In the genomic region with DNA sequence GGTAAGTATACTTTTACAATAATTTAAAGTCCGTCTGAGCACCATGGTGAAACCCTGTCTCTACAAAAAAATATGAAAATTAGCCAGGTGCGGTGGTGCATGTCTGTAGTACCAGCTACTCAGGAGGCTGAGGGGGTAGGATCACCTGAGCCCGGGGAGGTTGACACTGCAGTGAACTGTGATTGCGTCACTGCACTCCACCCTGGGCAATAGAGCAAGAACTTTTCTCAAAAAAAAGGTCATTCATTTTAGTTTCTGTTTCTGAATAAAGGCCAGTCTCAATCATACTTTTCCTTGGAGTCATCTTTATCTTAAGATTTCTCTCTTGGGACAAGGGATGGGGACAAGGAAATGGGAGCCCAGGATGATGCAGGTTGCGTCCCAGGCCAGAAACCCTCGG, we compare ENCODE assay signal across 8 cellular contexts. TPM values are rescaled to one million over a fixed set of nuclear protein-coding genes. Genes with fewer than 3 reads are reported as not detected.
DNase-seq lines count a peak whose midpoint lies in the region; ATAC-seq, FAIRE-seq and TF ChIP-seq lines count a peak whose summit lies in the region.

No MANE protein-coding gene starts in this region.

- in situ Hi-C loops in GM12878 (cut with MboI), result no loop called here

- peak; percentile 40 for DNase-seq in activated CD8-positive, alpha-beta memory T cell treated with anti-CD3 and anti-CD28 coated beads for 24 hours
- DNase-seq in activated CD8-positive, alpha-beta memory T cell treated with anti-CD3 and anti-CD28 coated beads, Interleukin-2, amount 50 U/mL, for 4 hours, result no peak
- DNase-seq in GM12878 (ENCODE audit: low read depth, low spot score) (no peak), UCSD-AML1 (lab: John Stamatoyannopoulos, UW; ENCODE audit: unreplicated experiment) (no peak), Ammon's horn (ENCODE audit: low spot score) (no peak), mesenteric fat pad (ENCODE audit: low spot score) (no peak)
- DNase-seq in stimulated activated naive CD8-positive, alpha-beta T cell treated with anti-CD3 and anti-CD28 coated beads, Interleukin-15, Interleukin-2, amounts not matched to agents 100 U/mL and 50 U/mL, for 24 hours, result peak; percentile 36

- H3K9ac ChIP-seq in GM12878 (ENCODE audit: control insufficient read depth, insufficient read depth, low read length), result 0 out of 2 replicates have a peak overlapping the region, but pooled peaks have one; percentile 47

- peaks cover 38% of the 10 kb centered on the region for H3K79me2 ChIP-seq in GM12878 (ENCODE audit: control insufficient read depth, insufficient read depth, low read length)

- CTCF ChIA-PET in GM12878 (lab: Yijun Ruan, JAX), result interaction anchor here (0.9 to 3.0 kb wide), 5 partner anchors 9 to 232 kb away, joined by 3 to 14 read pairs (median 5); a partner anchor contains a TSS

- SMC1A ChIA-PET in GM12878 (lab: Charles Lee; ENCODE audit: uncharacterized antibody, unreplicated experiment), result interaction anchor here (1.0 to 4.3 kb wide), 7 partner anchors 10 to 69 kb away, joined by 3 to 32 read pairs (median 7); a partner anchor contains a TSS

- H3K4me2 ChIP-seq in GM12878 (ENCODE audit: control insufficient read depth, insufficient read depth), result peak overlapping the region; percentile 91

- no peaks in the 10 kb centered on the region for H3K27me3 ChIP-seq in GM12878 (replicated peaks in 1 of 2; ENCODE audit: control insufficient read depth in 2 of 2, insufficient read depth in 2 of 2, low read length in 1 of 2)

- peak; percentile 54 for ATAC-seq in HG02981 (IDR thresholded peaks at IDR 0.05; ENCODE audit: unreplicated experiment)
- ATAC-seq in GM12878, result peak; percentile 89
- ATAC-seq in stimulated activated naive CD8-positive, alpha-beta T cell treated with anti-CD3 and anti-CD28 coated beads, Interleukin-15, Interleukin-2, amounts not matched to agents 100 U/mL and 50 U/mL, for 24 hours, result no peak

- intact Hi-C loops in GM12878 (cut with micrococcal nuclease; ENCODE audit: unreplicated experiment), result no loop called here

- peak overlapping the region; percentile 58 for H3K4me3 ChIP-seq in GM12878

- no peaks in the 10 kb centered on the region for H3K9me3 ChIP-seq in GM12878 (replicated peaks; ENCODE audit: control insufficient read depth, insufficient read depth, low read length)

- no TSS peak for BruUV-seq in GM12878 (replicated peaks; lab: Mats Ljungman, UMichigan)

- no peak for TF ChIP-seq POLR2A in GM12878 (IDR thresholded peaks at IDR 0.05; ENCODE audit: low read depth, low read length)

- H2AFZ ChIP-seq in GM12878 (ENCODE audit: control insufficient read depth, low read depth, low read length), result no peak overlapping the region; the same call in 1 of the 2 replicates

- no peaks in the 10 kb centered on the region for H4K20me1 ChIP-seq in GM12878 (ENCODE audit: control insufficient read depth, insufficient read depth)

- POLR2A ChIA-PET in GM12878 (lab: Charles Lee), result interaction anchor here (1.1 to 5.1 kb wide), 5 partner anchors 10 to 67 kb away, joined by 4 to 40 read pairs (median 10); a partner anchor contains a TSS

- RAD21 ChIA-PET in GM12878 (lab: Charles Lee; ENCODE audit: unreplicated experiment), result interaction anchor here (1.2 to 3.2 kb wide), 5 partner anchors 8 to 17 kb away, joined by 3 to 31 read pairs (median 8); a partner anchor contains a TSS

- TF ChIP-seq EP300 in GM12878 (IDR thresholded peaks at IDR 0.05; ENCODE audit: borderline replicate concordance in 1 of 2, control insufficient read depth in 1 of 2, low read depth in 2 of 2, low read length in 2 of 2), result no peak

- H3K36me3 ChIP-seq in GM12878 (ENCODE audit: control insufficient read depth in 2 of 2, insufficient read depth in 2 of 2, low read length in 1 of 2), result peaks cover 1 to 26% of the 10 kb centered on the region in 2 experiments

- peak overlapping the region; percentile 83 for H3K27ac ChIP-seq in GM12878 (ENCODE audit: control insufficient read depth, insufficient read depth)

- no peak for FAIRE-seq in GM12878 (lab: Jason Lieb, UNC)

- peaks cover 40% of the 10 kb centered on the region for H3K4me1 ChIP-seq in GM12878 (ENCODE audit: control insufficient read depth, insufficient read depth, low read length)

- 10% methylated on average over 6 of the region's 6 CpGs for WGBS in GM12878 (ENCODE audit: insufficient coverage, insufficient replicate concordance, low lambda C conversion rate, missing lambda C conversion rate)

- TF ChIP-seq RAD21 in GM12878 (IDR thresholded peaks at IDR 0.05; ENCODE audit: insufficient read depth, low read depth, low read length), result no peak

- TF ChIP-seq CTCF in GM12878 (IDR thresholded peaks at IDR 0.05 in 2 of 3, conservative IDR thresholded peaks at IDR 0.05 in 1 of 3; ENCODE audit: control insufficient read depth in 2 of 3, extremely low read depth in 1 of 3, insufficient read depth in 1 of 3, low read depth in 3 of 3, low read length in 3 of 3), result no peak

TF ChIP-seq in GM12878, 131 proteins besides CTCF, POLR2A, EP300 and RAD21 (continues in another document):
- no peak for TF ChIP-seq PML (IDR thresholded peaks at IDR 0.05; ENCODE audit: low read length)
- peak; percentile 86 for TF ChIP-seq CREB1 (IDR thresholded peaks at IDR 0.05; ENCODE audit: low read depth)
- peak; percentile 20 to 27; a peak in 1 of 4 replicates for TF ChIP-seq IKZF2 (IDR thresholded peaks at IDR 0.05)
- no peak for TF ChIP-seq TCF7 (IDR thresholded peaks at IDR 0.05; ENCODE audit: borderline replicate concordance)
- peak; percentile 63; the same call in 1 of the 2 replicates for TF ChIP-seq PAX5 (IDR thresholded peaks at IDR 0.05; ENCODE audit: borderline replicate concordance, low read depth, low read length)
- TF ChIP-seq IKZF1 (conservative IDR thresholded peaks at IDR 0.05), result 0 out of 2 replicates have a peak, but pooled peaks have one; percentile 21
- TF ChIP-seq CHD4 (IDR thresholded peaks at IDR 0.05), result no peak
- TF ChIP-seq NR2C2 (IDR thresholded peaks at IDR 0.05; ENCODE audit: borderline replicate concordance, control insufficient read depth, insufficient read length, low read depth), result no peak
- TF ChIP-seq HCFC1 (IDR thresholded peaks at IDR 0.05; ENCODE audit: low read length), result no peak
- peak; percentile 82 for TF ChIP-seq ATF7 (IDR thresholded peaks at IDR 0.05; ENCODE audit: low read depth)

RNA-seq across cellular contexts. Expression of a gene that starts 12.9 kb away (rescaled TPM):
- 186 and 192 TPM in 2 replicates for total RNA-seq in GM12878 (2013; cell fraction: nucleolus; rRNA removed)
- 90.1 and 93.4 TPM in 2 replicates for total RNA-seq in GM12878 (2014; rRNA removed)
- 76.9 and 85.2 TPM in 2 replicates for total RNA-seq in GM12878 (2014; rRNA removed; fragmentation: Illumina TruSeq; extraction: Trizol)
- total RNA-seq in GM12878 (2021), result 78.8 and 81.4 TPM in 2 replicates
- polyA plus RNA-seq in GM12878 (2011; ENCODE audit: low read depth), result 44.8 TPM
- polyA plus RNA-seq in GM12878 (2011; rRNA removed), result 82.8 and 110 TPM in 2 replicates
- polyA plus RNA-seq in GM12878 (2011; cell fraction: cytosol; rRNA removed), result 76.6 and 102 TPM in 2 replicates
- polyA plus RNA-seq in GM12878 (2011; cell fraction: nucleus; rRNA removed), result 147 and 169 TPM in 2 replicates
- 53.4 and 59.4 TPM in 2 replicates for polyA plus RNA-seq in GM12878 (2012)
- polyA plus RNA-seq in GM12878 (2014; fragmentation: Illumina TruSeq; extraction: Trizol), result 76.2 and 106 TPM in 2 replicates
- polyA plus RNA-seq in GM12878 (2014; fragmentation: Nextera tagmentation; extraction: Ambion mirVana), result 10 to 100 TPM; 10.2 to 18.2 TPM
- 75.2 and 89.1 TPM in 2 replicates for polyA plus RNA-seq in GM12878 (2014; rRNA removed)
- 10 to 100 TPM; 38.5 to 40.3 TPM for polyA plus RNA-seq in GM12878 (2016; fragmentation: Nextera tagmentation; extraction: Ambion mirVana)
- 65.0 and 97.9 TPM in 2 replicates for polyA minus RNA-seq in GM12878 (2011; rRNA and poly(A)+ RNA removed)
- polyA minus RNA-seq in GM12878 (2011; cell fraction: cytosol; rRNA and poly(A)+ RNA removed), result 22.2 and 25.9 TPM in 2 replicates
- 35.7 and 47.7 TPM in 2 replicates for polyA minus RNA-seq in GM12878 (2011; cell fraction: nucleus; rRNA and poly(A)+ RNA removed)
- 29.8 TPM for total RNA-seq in mesenteric fat pad

RNA-seq across cellular contexts. Expression of a gene that starts 16.0 kb away (rescaled TPM):
- 220 and 223 TPM in 2 replicates for total RNA-seq in GM12878 (2013; cell fraction: nucleolus; rRNA removed)
- total RNA-seq in GM12878 (2014; rRNA removed), result 34.0 and 34.3 TPM in 2 replicates
- total RNA-seq in GM12878 (2014; rRNA removed; fragmentation: Illumina TruSeq; extraction: Trizol), result 43.7 and 44.3 TPM in 2 replicates
- total RNA-seq in GM12878 (2021), result 44.1 and 45.5 TPM in 2 replicates
- 24.2 TPM for polyA plus RNA-seq in GM12878 (2011; ENCODE audit: low read depth)
- polyA plus RNA-seq in GM12878 (2011; rRNA removed), result 44.1 and 47.7 TPM in 2 replicates
- 34.4 and 36.4 TPM in 2 replicates for polyA plus RNA-seq in GM12878 (2011; cell fraction: cytosol; rRNA removed)
- 77.9 TPM in 2 replicates for polyA plus RNA-seq in GM12878 (2011; cell fraction: nucleus; rRNA removed)
- polyA plus RNA-seq in GM12878 (2012), result 28.0 and 33.4 TPM in 2 replicates
- 47.3 and 55.8 TPM in 2 replicates for polyA plus RNA-seq in GM12878 (2014; fragmentation: Illumina TruSeq; extraction: Trizol)
- polyA plus RNA-seq in GM12878 (2014; fragmentation: Nextera tagmentation; extraction: Ambion mirVana), result 1 to 10 TPM; 9.1 to 9.4 TPM
- polyA plus RNA-seq in GM12878 (2014; rRNA removed), result 42.0 and 43.3 TPM in 2 replicates
- polyA plus RNA-seq in GM12878 (2016; fragmentation: Nextera tagmentation; extraction: Ambion mirVana), result 10 to 100 TPM; 49.9 TPM
- polyA minus RNA-seq in GM12878 (2011; rRNA and poly(A)+ RNA removed), result 71.2 and 81.6 TPM in 2 replicates
- polyA minus RNA-seq in GM12878 (2011; cell fraction: cytosol; rRNA and poly(A)+ RNA removed), result 11.9 and 25.9 TPM in 2 replicates
- polyA minus RNA-seq in GM12878 (2011; cell fraction: nucleus; rRNA and poly(A)+ RNA removed), result 57.8 and 95.2 TPM in 2 replicates
- 54.2 TPM for total RNA-seq in mesenteric fat pad

RNA-seq across cellular contexts. Expression of a gene that starts 36.2 kb away (rescaled TPM):
- total RNA-seq in GM12878 (2013; cell fraction: nucleolus; rRNA removed), result 26.2 TPM in 2 replicates
- 10.1 and 12.2 TPM in 2 replicates for total RNA-seq in GM12878 (2014; rRNA removed)
- total RNA-seq in GM12878 (2014; rRNA removed; fragmentation: Illumina TruSeq; extraction: Trizol), result 7.9 and 9.1 TPM in 2 replicates
- total RNA-seq in GM12878 (2021), result 9.3 and 11.1 TPM in 2 replicates
- 10.2 TPM for polyA plus RNA-seq in GM12878 (2011; ENCODE audit: low read depth)
- 20.4 and 27.4 TPM in 2 replicates for polyA plus RNA-seq in GM12878 (2011; rRNA removed)
- polyA plus RNA-seq in GM12878 (2011; cell fraction: cytosol; rRNA removed), result 17.2 and 18.4 TPM in 2 replicates
- polyA plus RNA-seq in GM12878 (2011; cell fraction: nucleus; rRNA removed), result 12.1 and 15.3 TPM in 2 replicates
- 15.5 and 19.8 TPM in 2 replicates for polyA plus RNA-seq in GM12878 (2012)
- polyA plus RNA-seq in GM12878 (2014; fragmentation: Illumina TruSeq; extraction: Trizol), result 8.8 and 14.0 TPM in 2 replicates
- polyA plus RNA-seq in GM12878 (2014; fragmentation: Nextera tagmentation; extraction: Ambion mirVana), result 1 to 10 TPM; 3.6 to 4.6 TPM
- 12.1 and 13.7 TPM in 2 replicates for polyA plus RNA-seq in GM12878 (2014; rRNA removed)
- 10 to 100 TPM; 13.7 to 13.8 TPM for polyA plus RNA-seq in GM12878 (2016; fragmentation: Nextera tagmentation; extraction: Ambion mirVana)
- 12.4 and 15.9 TPM in 2 replicates for polyA minus RNA-seq in GM12878 (2011; rRNA and poly(A)+ RNA removed)
- 4.4 and 6.1 TPM in 2 replicates for polyA minus RNA-seq in GM12878 (2011; cell fraction: cytosol; rRNA and poly(A)+ RNA removed)
- polyA minus RNA-seq in GM12878 (2011; cell fraction: nucleus; rRNA and poly(A)+ RNA removed), result 3.9 and 6.8 TPM in 2 replicates
- 6.4 TPM for total RNA-seq in mesenteric fat pad

Comparison
In these comparisons a context has a peak if more than half of its experiments do, and no peak if none do; other contexts are left out.
1. DNase-seq: peak in activated CD8-positive, alpha-beta memory T cell treated with anti-CD3 and anti-CD28 coated beads for 24 hours (single experiment) and stimulated activated naive CD8-positive, alpha-beta T cell treated with anti-CD3 and anti-CD28 coated beads, Interleukin-15, Interleukin-2, amounts not matched to agents 100 U/mL and 50 U/mL, for 24 hours (single experiment); none in activated CD8-positive, alpha-beta memory T cell treated with anti-CD3 and anti-CD28 coated beads, Interleukin-2, amount 50 U/mL, for 4 hours (single experiment), GM12878 (single experiment), UCSD-AML1 (single experiment), Ammon's horn (single experiment) and mesenteric fat pad (single experiment).